11 cellular contexts compared by ENCODE assay signal in genomic region chr2:32742381-32742780, GRCh38.
"Had no signal": no experiment of that assay in that cellular context is flagged by ENCODE, and none has a peak within 500 bp of the region (broad histone marks: within the 10 kb centered on the region; RNA-seq: fewer than 3 reads in every experiment).

No MANE protein-coding gene starts in this region.

- H3K4me1 ChIP-seq: neural progenitor cell, stomach had no signal

- DNase-seq: activated CD4-positive, alpha-beta memory T cell treated with anti-CD3 and anti-CD28 coated beads, Interleukin-2, amount 10 ng/mL, durations not matched to agents 7 days and 5 days; activated CD4-positive, alpha-beta T cell treated with anti-CD3 and anti-CD28 coated beads for 48 hours; activated CD4-positive, CD25-positive, alpha-beta regulatory T cell; activated CD8-positive, alpha-beta memory T cell treated with anti-CD3 and anti-CD28 coated beads, Interleukin-2, amount 10 ng/mL, durations not matched to agents 7 days and 5 days; effector CD4-positive, alpha-beta T cell; naive B cell; stimulated activated CD4-positive, alpha-beta T cell treated with anti-CD3 and anti-CD28 coated beads, Interleukin-4, amount 100 ng/mL, for 1 hour; stomach; T1000 had no signal

- H3K4me3 ChIP-seq: neural progenitor cell, smooth muscle cell, stomach had no signal

- H3K27me3 ChIP-seq: neural progenitor cell, stomach had no signal

- ATAC-seq: activated CD8-positive, alpha-beta memory T cell treated with anti-CD3 and anti-CD28 coated beads, Interleukin-2, amount 10 ng/mL, durations not matched to agents 7 days and 5 days had no signal

- H3K36me3 ChIP-seq: neural progenitor cell had no signal

- H3K27ac ChIP-seq: neural progenitor cell, stomach had no signal

- H3K9me3 ChIP-seq: stomach had no signal
